In the genomic region with DNA sequence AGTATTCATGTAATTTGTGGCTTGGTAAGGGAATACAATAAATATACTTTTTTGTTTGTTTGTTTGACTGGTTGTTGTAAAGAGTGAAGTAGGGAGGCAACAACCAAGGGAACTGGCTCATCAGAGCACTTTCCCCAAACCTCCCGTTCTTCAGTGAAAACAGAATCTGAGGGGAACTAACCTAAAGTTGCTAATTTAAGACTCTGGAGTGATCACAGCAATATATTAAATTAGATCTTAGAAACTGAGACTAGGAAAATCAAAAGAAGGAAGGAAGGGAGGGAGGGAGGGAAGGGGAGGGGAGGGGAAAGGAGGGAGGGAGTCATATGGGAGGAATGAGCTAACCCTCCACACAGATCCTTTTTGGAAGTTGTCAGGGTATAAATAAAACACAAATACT, we compare ENCODE assay signal across 27 cellular contexts.
"Had no signal": no experiment of that assay in that cellular context is flagged by ENCODE, and none has a peak within 500 bp of the region (broad histone marks: within the 10 kb centered on the region; RNA-seq: fewer than 3 reads in every experiment).

No MANE protein-coding gene starts in this region.

- H3K36me3 ChIP-seq: neural progenitor cell, ovary, prostate gland, stomach, thoracic aorta, thyroid gland, tibial nerve, upper lobe of left lung, vagina had no signal

- H3K4me1 Mint-ChIP-seq: natural killer cell; nephron; stimulated activated effector memory CD8-positive, alpha-beta T cell treated with anti-CD3 and anti-CD28 coated beads, Interleukin-12 subunit alpha, Interleukin-12 subunit beta, amount 100 ng/mL, for 72 hours had no signal

- H3K4me3 ChIP-seq: neural progenitor cell, ovary, prostate gland, stomach, thoracic aorta, thyroid gland, tibial nerve, upper lobe of left lung, vagina had no signal

- H3K9me3 Mint-ChIP-seq: natural killer cell; nephron; stimulated activated effector memory CD8-positive, alpha-beta T cell treated with anti-CD3 and anti-CD28 coated beads, Interleukin-12 subunit alpha, Interleukin-12 subunit beta, amount 100 ng/mL, for 72 hours; stimulated activated naive B cell treated with anti-CD40 and anti-IgM and Interleukin-4, amounts not matched to agents 10 μg/mL and 1 μg/mL and 100 μg/mL, for 72 hours; stimulated activated naive CD8-positive, alpha-beta T cell treated with anti-CD3 and anti-CD28 coated beads, Interleukin-15, Interleukin-2, amounts not matched to agents 100 ng/mL and 50 ng/mL, for 24 hours had no signal

- DNase-seq: naive thymus-derived CD4-positive, alpha-beta T cell; natural killer cell; occipital lobe; ovary; right cardiac atrium; small intestine; stimulated activated CD4-positive, alpha-beta T cell treated with anti-CD3 and anti-CD28 coated beads, Interleukin-15, amount 100 ng/mL, for 24 hours; stimulated activated CD4-positive, alpha-beta T cell treated with anti-CD3 and anti-CD28 coated beads, Interleukin-2, amount 100 ng/mL, for 24 hours; stimulated activated CD4-positive, alpha-beta T cell treated with anti-CD3 and anti-CD28 coated beads, Interleukin-2, amount 100 ng/mL, for 48 hours; stimulated activated CD4-positive, alpha-beta T cell treated with anti-CD3 and anti-CD28 coated beads, Interleukin-4, amount 100 ng/mL, for 24 hours; stimulated activated naive B cell treated with anti-CD40 and anti-IgM and Interleukin-4, amounts not matched to agents 10 μg/mL and 1 μg/mL and 100 μg/mL, for 72 hours; stimulated activated naive CD4-positive, alpha-beta T cell treated with Interleukin-2 at 50 U/mL for 16 hours; stomach; thyroid gland; trophoblast cell; upper lobe of left lung had no signal

- H3K27ac ChIP-seq: neural progenitor cell, ovary, parathyroid adenoma, prostate gland, stomach, thoracic aorta, thyroid gland, tibial nerve, upper lobe of left lung, vagina had no signal

- H3K79me2 ChIP-seq: parathyroid adenoma had no signal

- H3K27me3 Mint-ChIP-seq: stimulated activated naive CD8-positive, alpha-beta T cell treated with anti-CD3 and anti-CD28 coated beads, Interleukin-15, Interleukin-2, amounts not matched to agents 100 ng/mL and 50 ng/mL, for 24 hours had no signal

- H3K9ac ChIP-seq: neural progenitor cell, parathyroid adenoma had no signal

- H3K27me3 ChIP-seq: neural progenitor cell, ovary, thyroid gland, tibial nerve, upper lobe of left lung, vagina had no signal

- H3K4me3 Mint-ChIP-seq: naive thymus-derived CD4-positive, alpha-beta T cell; natural killer cell; nephron; neural progenitor cell; stimulated activated effector memory CD8-positive, alpha-beta T cell treated with anti-CD3 and anti-CD28 coated beads, Interleukin-12 subunit alpha, Interleukin-12 subunit beta, amount 100 ng/mL, for 72 hours; stimulated activated naive B cell treated with anti-CD40 and anti-IgM and Interleukin-4, amounts not matched to agents 10 μg/mL and 1 μg/mL and 100 μg/mL, for 72 hours; stimulated activated naive CD8-positive, alpha-beta T cell treated with anti-CD3 and anti-CD28 coated beads, Interleukin-15, Interleukin-2, amounts not matched to agents 100 ng/mL and 50 ng/mL, for 24 hours had no signal

- H3K36me3 Mint-ChIP-seq: naive thymus-derived CD4-positive, alpha-beta T cell; natural killer cell; neural progenitor cell; stimulated activated effector memory CD8-positive, alpha-beta T cell treated with anti-CD3 and anti-CD28 coated beads, Interleukin-12 subunit alpha, Interleukin-12 subunit beta, amount 100 ng/mL, for 72 hours; stimulated activated naive B cell treated with anti-CD40 and anti-IgM and Interleukin-4, amounts not matched to agents 10 μg/mL and 1 μg/mL and 100 μg/mL, for 72 hours had no signal

- H3K4me2 ChIP-seq: neural progenitor cell had no signal

- FAIRE-seq: small intestine, urothelium cell line had no signal

- H2AFZ ChIP-seq: neural progenitor cell, parathyroid adenoma had no signal

- ATAC-seq: naive thymus-derived CD4-positive, alpha-beta T cell; natural killer cell; right cardiac atrium; sciatic nerve; stimulated activated effector memory CD8-positive, alpha-beta T cell treated with anti-CD3 and anti-CD28 coated beads, Interleukin-12 subunit alpha, Interleukin-12 subunit beta, amount 100 ng/mL, for 72 hours; stimulated activated naive B cell treated with anti-CD40 and anti-IgM and Interleukin-4, amounts not matched to agents 10 μg/mL and 1 μg/mL and 100 μg/mL, for 72 hours had no signal

- H3K4me1 ChIP-seq: parathyroid adenoma, prostate gland, stomach, thyroid gland, tibial nerve, upper lobe of left lung, vagina had no signal

- H3K9me3 ChIP-seq: ovary, prostate gland, stomach, thoracic aorta, thyroid gland, tibial nerve, upper lobe of left lung, vagina had no signal

- H3K27ac Mint-ChIP-seq: naive thymus-derived CD4-positive, alpha-beta T cell; natural killer cell; nephron; neural progenitor cell; stimulated activated effector memory CD8-positive, alpha-beta T cell treated with anti-CD3 and anti-CD28 coated beads, Interleukin-12 subunit alpha, Interleukin-12 subunit beta, amount 100 ng/mL, for 72 hours; stimulated activated naive B cell treated with anti-CD40 and anti-IgM and Interleukin-4, amounts not matched to agents 10 μg/mL and 1 μg/mL and 100 μg/mL, for 72 hours; stimulated activated naive CD8-positive, alpha-beta T cell treated with anti-CD3 and anti-CD28 coated beads, Interleukin-15, Interleukin-2, amounts not matched to agents 100 ng/mL and 50 ng/mL, for 24 hours had no signal
